In genomic region chr9:108095496-108095895, GRCh38 we compare ENCODE assay signal across 1 cellular context.
TF ChIP-seq lines count a peak whose summit lies in the region.

No MANE protein-coding gene starts in this region.

TF ChIP-seq in GM23338, 12 proteins besides CTCF, POLR2A, EP300 and RAD21 (continued from another document):
- peak; percentile 88 for TF ChIP-seq ZNF462 (CRISPR knock-in tag; IDR thresholded peaks at IDR 0.05)
TF ChIP-seq in GM23338: peak in this region for 1.
